Comparison of ENCODE assay signal across 8 cellular contexts in the genomic region with DNA sequence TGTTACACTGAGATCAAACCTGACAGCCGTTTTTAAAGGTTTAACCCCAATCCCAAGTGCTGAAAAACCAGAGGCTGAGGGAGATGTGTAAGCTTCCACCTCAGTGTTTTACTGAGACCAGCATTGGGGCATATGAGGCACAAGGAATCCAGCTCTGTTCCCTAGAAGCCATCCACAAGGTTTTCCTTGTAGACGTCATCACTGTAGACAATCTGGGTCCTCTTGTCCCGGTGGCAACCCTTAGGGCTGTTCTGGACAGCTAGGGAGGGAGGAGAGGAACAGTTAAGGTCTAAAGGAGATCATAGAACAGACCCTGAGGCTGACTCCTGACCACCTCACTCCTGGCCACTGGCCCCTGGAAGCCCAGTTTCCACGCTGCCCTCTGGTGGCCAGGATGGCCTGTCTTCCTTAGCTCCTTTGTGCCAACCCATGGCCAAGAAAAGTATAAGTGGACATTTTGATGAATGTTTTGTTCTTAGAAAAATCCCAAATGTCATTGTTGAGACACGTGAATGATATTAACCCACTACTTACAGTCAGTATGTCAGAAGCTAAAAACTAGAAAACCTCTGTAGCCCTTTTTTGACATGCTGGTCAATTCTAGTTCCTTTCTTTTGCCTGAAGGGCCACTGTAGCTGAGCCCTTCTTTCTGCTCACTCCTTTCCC. TPM values are rescaled to one million over a fixed set of nuclear protein-coding genes. Genes with fewer than 3 reads are reported as not detected.
DNase-seq lines count a peak whose midpoint lies in the region; ATAC-seq lines count a peak whose summit lies in the region.

No MANE protein-coding gene starts in this region.

- ATAC-seq in Right ventricle myocardium inferior = peak; percentile 55
- peak; percentile 59 for ATAC-seq in activated naive CD8-positive, alpha-beta T cell treated with anti-CD3 and anti-CD28 coated beads, Interleukin-2, amount 10 ng/mL, durations not matched to agents 7 days and 5 days (ENCODE audit: low read depth)
- ATAC-seq in left cardiac atrium = peak; percentile 49 to 54
- ATAC-seq in GM18519 (IDR thresholded peaks at IDR 0.05; ENCODE audit: low FRiP score, unreplicated experiment) = no peak

- H3K4me3 Mint-ChIP-seq in activated naive CD8-positive, alpha-beta T cell treated with anti-CD3 and anti-CD28 coated beads, Interleukin-2, amount 10 ng/mL, durations not matched to agents 7 days and 5 days = no peak overlapping the region

- H3K27ac Mint-ChIP-seq in activated naive CD8-positive, alpha-beta T cell treated with anti-CD3 and anti-CD28 coated beads, Interleukin-2, amount 10 ng/mL, durations not matched to agents 7 days and 5 days = no peak overlapping the region

- peaks cover 4% of the 10 kb centered on the region for H3K4me1 Mint-ChIP-seq in activated naive CD8-positive, alpha-beta T cell treated with anti-CD3 and anti-CD28 coated beads, Interleukin-2, amount 10 ng/mL, durations not matched to agents 7 days and 5 days

- POLR2A ChIA-PET in activated naive CD8-positive, alpha-beta T cell treated with anti-CD3 and anti-CD28 coated beads, Interleukin-2, amount 10 ng/mL, durations not matched to agents 7 days and 5 days (lab: Charles Lee) = interaction anchor here (0.9 to 1.7 kb wide), 4 partner anchors 18 to 54 kb away, joined by 3 to 9 read pairs (median 5); a partner anchor contains a TSS

- H3K36me3 Mint-ChIP-seq in activated naive CD8-positive, alpha-beta T cell treated with anti-CD3 and anti-CD28 coated beads, Interleukin-2, amount 10 ng/mL, durations not matched to agents 7 days and 5 days = peaks cover 24% of the 10 kb centered on the region

- H3K9me3 Mint-ChIP-seq in activated naive CD8-positive, alpha-beta T cell treated with anti-CD3 and anti-CD28 coated beads, Interleukin-2, amount 10 ng/mL, durations not matched to agents 7 days and 5 days = no peaks in the 10 kb centered on the region

- peaks cover 3% of the 10 kb centered on the region for H3K27me3 Mint-ChIP-seq in activated naive CD8-positive, alpha-beta T cell treated with anti-CD3 and anti-CD28 coated beads, Interleukin-2, amount 10 ng/mL, durations not matched to agents 7 days and 5 days

- DNase-seq in Right ventricle myocardium inferior (ENCODE audit: missing footprints) = peak; percentile 78
- no peak for DNase-seq in cardiac septum (ENCODE audit: low spot score)
- peak; percentile 40 for DNase-seq in NCI-H460 (ENCODE audit: extremely low read depth, low read depth)
- DNase-seq in activated naive CD8-positive, alpha-beta T cell treated with anti-CD3 and anti-CD28 coated beads, Interleukin-2, amount 10 ng/mL, durations not matched to agents 7 days and 5 days = peak; percentile 52
- peak; percentile 72 for DNase-seq in left cardiac atrium
- DNase-seq in retina = peak; percentile 57
- DNase-seq in central memory CD4-positive, alpha-beta T cell = no peak

- intact Hi-C loops in Right ventricle myocardium inferior (cut with DNase I) = loop anchor here (2.0 to 10.0 kb wide), 2 partner anchors 271 to 407 kb away; a partner anchor contains a TSS
- intact Hi-C loops in cardiac septum (cut with DNase I) = loop anchor here (5.0 to 10.0 kb wide), 3 partner anchors 50 to 407 kb away; a partner anchor contains a TSS
- intact Hi-C loops in left cardiac atrium (cut with DNase I) = loop anchor here in 1 of 2 donors (10.0 kb wide), 1 partner anchor 267 kb away; a partner anchor contains a TSS

RNA-seq across cellular contexts. Expression of a gene that starts 6.4 kb away (rescaled TPM):
- total RNA-seq in Right ventricle myocardium inferior = 8.8 TPM
- total RNA-seq in cardiac septum = 5.0 TPM
- not detected in 2 replicates for total RNA-seq in NCI-H460 (2014; rRNA removed; shearing (Covaris generic))
- polyA plus RNA-seq in NCI-H460 (2014; cell fraction: nucleus; rRNA removed) = not detected in 2 replicates
- total RNA-seq in activated naive CD8-positive, alpha-beta T cell treated with anti-CD3 and anti-CD28 coated beads, Interleukin-2, amount 10 ng/mL, durations not matched to agents 7 days and 5 days = 1 to 10 TPM; 1.2 to 2.1 TPM
- total RNA-seq in left cardiac atrium = 100 to 1,000 TPM in 1 of 2 donors, 10 to 100 TPM in 1; 50.3 to 113 TPM

RNA-seq across cellular contexts. Expression of a gene that starts 6.5 kb away (rescaled TPM):
- total RNA-seq in Right ventricle myocardium inferior (41.9 TPM), cardiac septum (46.7 TPM), left cardiac atrium (10 to 100 TPM; 39.8 to 53.7 TPM)
- 105 and 108 TPM in 2 replicates for total RNA-seq in NCI-H460 (2014; rRNA removed; shearing (Covaris generic))
- polyA plus RNA-seq in NCI-H460 (2014; cell fraction: nucleus; rRNA removed) = 75.4 and 89.0 TPM in 2 replicates
- total RNA-seq in activated naive CD8-positive, alpha-beta T cell treated with anti-CD3 and anti-CD28 coated beads, Interleukin-2, amount 10 ng/mL, durations not matched to agents 7 days and 5 days = 10 to 100 TPM; 61.3 to 62.5 TPM

RNA-seq across cellular contexts. Expression of a gene that starts 6.7 kb away (rescaled TPM):
- total RNA-seq in Right ventricle myocardium inferior (30.7 TPM), cardiac septum (33.2 TPM), left cardiac atrium (10 to 100 TPM; 36.8 to 45.1 TPM)
- 22.1 and 24.1 TPM in 2 replicates for total RNA-seq in NCI-H460 (2014; rRNA removed; shearing (Covaris generic))
- polyA plus RNA-seq in NCI-H460 (2014; cell fraction: nucleus; rRNA removed) = 79.8 and 87.7 TPM in 2 replicates
- total RNA-seq in activated naive CD8-positive, alpha-beta T cell treated with anti-CD3 and anti-CD28 coated beads, Interleukin-2, amount 10 ng/mL, durations not matched to agents 7 days and 5 days = 100 to 1,000 TPM; 102 to 112 TPM

RNA-seq across cellular contexts. Expression of a gene that starts 19.7 kb away (rescaled TPM):
- 9.8 TPM for total RNA-seq in Right ventricle myocardium inferior
- total RNA-seq in cardiac septum = 14.0 TPM
- 19.4 and 21.1 TPM in 2 replicates for total RNA-seq in NCI-H460 (2014; rRNA removed; shearing (Covaris generic))
- 53.4 and 70.9 TPM in 2 replicates for polyA plus RNA-seq in NCI-H460 (2014; cell fraction: nucleus; rRNA removed)
- 10 to 100 TPM; 22.4 to 28.6 TPM for total RNA-seq in activated naive CD8-positive, alpha-beta T cell treated with anti-CD3 and anti-CD28 coated beads, Interleukin-2, amount 10 ng/mL, durations not matched to agents 7 days and 5 days
- total RNA-seq in left cardiac atrium = 10 to 100 TPM; 12.8 to 20.9 TPM

RNA-seq across cellular contexts. Expression of a gene that starts 24.8 kb away (rescaled TPM):
- total RNA-seq in Right ventricle myocardium inferior (8.9 TPM), cardiac septum (5.1 TPM), left cardiac atrium (10 to 100 TPM; 12.3 to 30.0 TPM)
- 0.20 and 0.69 TPM in 2 replicates for total RNA-seq in NCI-H460 (2014; rRNA removed; shearing (Covaris generic))
- polyA plus RNA-seq in NCI-H460 (2014; cell fraction: nucleus; rRNA removed) = not detected in 2 replicates
- 1 to 10 TPM; 2.1 to 2.2 TPM for total RNA-seq in activated naive CD8-positive, alpha-beta T cell treated with anti-CD3 and anti-CD28 coated beads, Interleukin-2, amount 10 ng/mL, durations not matched to agents 7 days and 5 days

Comparison
In these comparisons a context has a peak if more than half of its experiments do, and no peak if none do; other contexts are left out.
1. DNase-seq: peak in Right ventricle myocardium inferior (single experiment), NCI-H460 (single experiment), activated naive CD8-positive, alpha-beta T cell treated with anti-CD3 and anti-CD28 coated beads, Interleukin-2, amount 10 ng/mL, durations not matched to agents 7 days and 5 days (single experiment), left cardiac atrium (single experiment) and retina (single experiment); none in cardiac septum (single experiment) and central memory CD4-positive, alpha-beta T cell (single experiment).